Comparison of ENCODE assay signal across 1 cellular context in genomic region chr1:11806307-11806936, GRCh38.
TF ChIP-seq lines count a peak whose summit lies in the region.

No MANE protein-coding gene starts in this region.

TF ChIP-seq in K562, 482 proteins besides CTCF, POLR2A, EP300 and RAD21 (continued from another document and continues in another):
- TF ChIP-seq ZNF407 (IDR thresholded peaks at IDR 0.05; ENCODE audit: low read depth) (no peak), ZNF75A (CRISPR knock-in tag; IDR thresholded peaks at IDR 0.05) (no peak), ZNF445 (CRISPR knock-in tag; IDR thresholded peaks at IDR 0.05; ENCODE audit: low read depth) (no peak), PCBP2 (IDR thresholded peaks at IDR 0.05; ENCODE audit: low read depth, low read length, poor library complexity, severe bottlenecking) (no peak), SMAD1 (IDR thresholded peaks at IDR 0.05; ENCODE audit: low read depth, low read length, partially characterized antibody) (no peak), ATF4 (CRISPR knock-in tag; IDR thresholded peaks at IDR 0.05) (no peak), ZNF740 (CRISPR knock-in tag; IDR thresholded peaks at IDR 0.05) (no peak), ZNF740 (tag; IDR thresholded peaks at IDR 0.05) (no peak), COPS2 (conservative IDR thresholded peaks at IDR 0.05) (no peak), ZNF589 (CRISPR knock-in tag; IDR thresholded peaks at IDR 0.05; ENCODE audit: low read depth) (no peak), CLOCK (CRISPR knock-in tag; IDR thresholded peaks at IDR 0.05; ENCODE audit: borderline replicate concordance) (no peak), ZNF696 (CRISPR knock-in tag; conservative IDR thresholded peaks at IDR 0.05) (no peak), ZNF263 (CRISPR knock-in tag; IDR thresholded peaks at IDR 0.05; ENCODE audit: borderline replicate concordance) (peak; percentile 75), KDM1A (IDR thresholded peaks at IDR 0.05) (no peak), POLR2B (IDR thresholded peaks at IDR 0.05; ENCODE audit: low read depth, partially characterized antibody) (peak; percentile 41), NFRKB (IDR thresholded peaks at IDR 0.05; ENCODE audit: low read depth) (0 out of 2 replicates have a peak, but pooled peaks have one; percentile 20), CUX1 (CRISPR knock-in tag; IDR thresholded peaks at IDR 0.05) (no peak), NR4A1 (CRISPR knock-in tag; IDR thresholded peaks at IDR 0.05) (no peak), NR4A1 (tag; IDR thresholded peaks at IDR 0.05) (0 out of 2 replicates have a peak, but pooled peaks have one; percentile 31), RNF2 (IDR thresholded peaks at IDR 0.05) (no peak; the same call in 1 of the 2 replicates), NBN (IDR thresholded peaks at IDR 0.05; ENCODE audit: low read depth) (no peak), PCBP1 (IDR thresholded peaks at IDR 0.05; ENCODE audit: low read depth, low read length, poor library complexity, severe bottlenecking) (no peak), ZNF592 (IDR thresholded peaks at IDR 0.05) (no peak), CHD1 (IDR thresholded peaks at IDR 0.05; ENCODE audit: low read length) (no peak), KAT8 (IDR thresholded peaks at IDR 0.05; ENCODE audit: low read depth) (no peak), AFF1 (IDR thresholded peaks at IDR 0.05; ENCODE audit: low read depth in 1 of 2, partially characterized antibody in 2 of 2) (peak in 1 of 2 experiments; percentile 64)
